Comparison of ENCODE assay signal across 1 cellular context in genomic region chr1:174794861-174795260, GRCh38.
TF ChIP-seq lines count a peak whose summit lies in the region.

No MANE protein-coding gene starts in this region.

TF ChIP-seq in GM23338, 12 proteins besides CTCF, POLR2A, EP300 and RAD21 (continued from another document):
- TF ChIP-seq, protein P1, sequence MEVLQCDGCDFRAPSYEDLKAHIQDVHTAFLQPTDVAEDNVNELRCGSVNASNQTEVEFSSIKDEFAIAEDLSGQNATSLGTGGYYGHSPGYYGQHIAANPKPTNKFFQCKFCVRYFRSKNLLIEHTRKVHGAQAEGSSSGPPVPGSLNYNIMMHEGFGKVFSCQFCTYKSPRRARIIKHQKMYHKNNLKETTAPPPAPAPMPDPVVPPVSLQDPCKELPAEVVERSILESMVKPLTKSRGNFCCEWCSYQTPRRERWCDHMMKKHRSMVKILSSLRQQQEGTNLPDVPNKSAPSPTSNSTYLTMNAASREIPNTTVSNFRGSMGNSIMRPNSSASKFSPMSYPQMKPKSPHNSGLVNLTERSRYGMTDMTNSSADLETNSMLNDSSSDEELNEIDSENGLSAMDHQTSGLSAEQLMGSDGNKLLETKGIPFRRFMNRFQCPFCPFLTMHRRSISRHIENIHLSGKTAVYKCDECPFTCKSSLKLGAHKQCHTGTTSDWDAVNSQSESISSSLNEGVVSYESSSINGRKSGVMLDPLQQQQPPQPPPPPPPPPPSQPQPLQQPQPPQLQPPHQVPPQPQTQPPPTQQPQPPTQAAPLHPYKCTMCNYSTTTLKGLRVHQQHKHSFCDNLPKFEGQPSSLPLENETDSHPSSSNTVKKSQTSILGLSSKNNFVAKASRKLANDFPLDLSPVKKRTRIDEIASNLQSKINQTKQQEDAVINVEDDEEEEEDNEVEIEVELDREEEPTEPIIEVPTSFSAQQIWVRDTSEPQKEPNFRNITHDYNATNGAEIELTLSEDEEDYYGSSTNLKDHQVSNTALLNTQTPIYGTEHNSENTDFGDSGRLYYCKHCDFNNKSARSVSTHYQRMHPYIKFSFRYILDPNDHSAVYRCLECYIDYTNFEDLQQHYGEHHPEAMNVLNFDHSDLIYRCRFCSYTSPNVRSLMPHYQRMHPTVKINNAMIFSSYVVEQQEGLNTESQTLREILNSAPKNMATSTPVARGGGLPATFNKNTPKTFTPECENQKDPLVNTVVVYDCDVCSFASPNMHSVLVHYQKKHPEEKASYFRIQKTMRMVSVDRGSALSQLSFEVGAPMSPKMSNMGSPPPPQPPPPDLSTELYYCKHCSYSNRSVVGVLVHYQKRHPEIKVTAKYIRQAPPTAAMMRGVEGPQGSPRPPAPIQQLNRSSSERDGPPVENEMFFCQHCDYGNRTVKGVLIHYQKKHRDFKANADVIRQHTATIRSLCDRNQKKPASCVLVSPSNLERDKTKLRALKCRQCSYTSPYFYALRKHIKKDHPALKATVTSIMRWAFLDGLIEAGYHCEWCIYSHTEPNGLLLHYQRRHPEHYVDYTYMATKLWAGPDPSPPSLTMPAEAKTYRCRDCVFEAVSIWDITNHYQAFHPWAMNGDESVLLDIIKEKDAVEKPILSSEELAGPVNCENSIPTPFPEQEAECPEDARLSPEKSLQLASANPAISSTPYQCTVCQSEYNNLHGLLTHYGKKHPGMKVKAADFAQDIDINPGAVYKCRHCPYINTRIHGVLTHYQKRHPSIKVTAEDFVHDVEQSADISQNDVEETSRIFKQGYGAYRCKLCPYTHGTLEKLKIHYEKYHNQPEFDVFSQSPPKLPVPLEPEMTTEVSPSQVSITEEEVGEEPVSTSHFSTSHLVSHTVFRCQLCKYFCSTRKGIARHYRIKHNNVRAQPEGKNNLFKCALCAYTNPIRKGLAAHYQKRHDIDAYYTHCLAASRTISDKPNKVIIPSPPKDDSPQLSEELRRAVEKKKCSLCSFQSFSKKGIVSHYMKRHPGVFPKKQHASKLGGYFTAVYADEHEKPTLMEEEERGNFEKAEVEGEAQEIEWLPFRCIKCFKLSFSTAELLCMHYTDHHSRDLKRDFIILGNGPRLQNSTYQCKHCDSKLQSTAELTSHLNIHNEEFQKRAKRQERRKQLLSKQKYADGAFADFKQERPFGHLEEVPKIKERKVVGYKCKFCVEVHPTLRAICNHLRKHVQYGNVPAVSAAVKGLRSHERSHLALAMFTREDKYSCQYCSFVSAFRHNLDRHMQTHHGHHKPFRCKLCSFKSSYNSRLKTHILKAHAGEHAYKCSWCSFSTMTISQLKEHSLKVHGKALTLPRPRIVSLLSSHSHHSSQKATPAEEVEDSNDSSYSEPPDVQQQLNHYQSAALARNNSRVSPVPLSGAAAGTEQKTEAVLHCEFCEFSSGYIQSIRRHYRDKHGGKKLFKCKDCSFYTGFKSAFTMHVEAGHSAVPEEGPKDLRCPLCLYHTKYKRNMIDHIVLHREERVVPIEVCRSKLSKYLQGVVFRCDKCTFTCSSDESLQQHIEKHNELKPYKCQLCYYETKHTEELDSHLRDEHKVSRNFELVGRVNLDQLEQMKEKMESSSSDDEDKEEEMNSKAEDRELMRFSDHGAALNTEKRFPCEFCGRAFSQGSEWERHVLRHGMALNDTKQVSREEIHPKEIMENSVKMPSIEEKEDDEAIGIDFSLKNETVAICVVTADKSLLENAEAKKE (CRISPR knock-in tag; IDR thresholded peaks at IDR 0.05), result no peak
- TF ChIP-seq JUNB (IDR thresholded peaks at IDR 0.05; ENCODE audit: unreplicated experiment) (no peak), CREB1 (CRISPR knock-in tag; IDR thresholded peaks at IDR 0.05; ENCODE audit: low read depth) (no peak), EZH2phosphoT487 (IDR thresholded peaks at IDR 0.05; ENCODE audit: unreplicated experiment) (no peak), STAT1 (IDR thresholded peaks at IDR 0.05; ENCODE audit: unreplicated experiment) (no peak), POLR2AphosphoS5 (IDR thresholded peaks at IDR 0.05; ENCODE audit: low read depth) (no peak), ZNF114 (CRISPR knock-in tag; IDR thresholded peaks at IDR 0.05) (no peak)
- TF ChIP-seq, protein P2, sequence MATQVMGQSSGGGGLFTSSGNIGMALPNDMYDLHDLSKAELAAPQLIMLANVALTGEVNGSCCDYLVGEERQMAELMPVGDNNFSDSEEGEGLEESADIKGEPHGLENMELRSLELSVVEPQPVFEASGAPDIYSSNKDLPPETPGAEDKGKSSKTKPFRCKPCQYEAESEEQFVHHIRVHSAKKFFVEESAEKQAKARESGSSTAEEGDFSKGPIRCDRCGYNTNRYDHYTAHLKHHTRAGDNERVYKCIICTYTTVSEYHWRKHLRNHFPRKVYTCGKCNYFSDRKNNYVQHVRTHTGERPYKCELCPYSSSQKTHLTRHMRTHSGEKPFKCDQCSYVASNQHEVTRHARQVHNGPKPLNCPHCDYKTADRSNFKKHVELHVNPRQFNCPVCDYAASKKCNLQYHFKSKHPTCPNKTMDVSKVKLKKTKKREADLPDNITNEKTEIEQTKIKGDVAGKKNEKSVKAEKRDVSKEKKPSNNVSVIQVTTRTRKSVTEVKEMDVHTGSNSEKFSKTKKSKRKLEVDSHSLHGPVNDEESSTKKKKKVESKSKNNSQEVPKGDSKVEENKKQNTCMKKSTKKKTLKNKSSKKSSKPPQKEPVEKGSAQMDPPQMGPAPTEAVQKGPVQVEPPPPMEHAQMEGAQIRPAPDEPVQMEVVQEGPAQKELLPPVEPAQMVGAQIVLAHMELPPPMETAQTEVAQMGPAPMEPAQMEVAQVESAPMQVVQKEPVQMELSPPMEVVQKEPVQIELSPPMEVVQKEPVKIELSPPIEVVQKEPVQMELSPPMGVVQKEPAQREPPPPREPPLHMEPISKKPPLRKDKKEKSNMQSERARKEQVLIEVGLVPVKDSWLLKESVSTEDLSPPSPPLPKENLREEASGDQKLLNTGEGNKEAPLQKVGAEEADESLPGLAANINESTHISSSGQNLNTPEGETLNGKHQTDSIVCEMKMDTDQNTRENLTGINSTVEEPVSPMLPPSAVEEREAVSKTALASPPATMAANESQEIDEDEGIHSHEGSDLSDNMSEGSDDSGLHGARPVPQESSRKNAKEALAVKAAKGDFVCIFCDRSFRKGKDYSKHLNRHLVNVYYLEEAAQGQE (IDR thresholded peaks at IDR 0.05; ENCODE audit: unreplicated experiment), result no peak
